In the genomic region with DNA sequence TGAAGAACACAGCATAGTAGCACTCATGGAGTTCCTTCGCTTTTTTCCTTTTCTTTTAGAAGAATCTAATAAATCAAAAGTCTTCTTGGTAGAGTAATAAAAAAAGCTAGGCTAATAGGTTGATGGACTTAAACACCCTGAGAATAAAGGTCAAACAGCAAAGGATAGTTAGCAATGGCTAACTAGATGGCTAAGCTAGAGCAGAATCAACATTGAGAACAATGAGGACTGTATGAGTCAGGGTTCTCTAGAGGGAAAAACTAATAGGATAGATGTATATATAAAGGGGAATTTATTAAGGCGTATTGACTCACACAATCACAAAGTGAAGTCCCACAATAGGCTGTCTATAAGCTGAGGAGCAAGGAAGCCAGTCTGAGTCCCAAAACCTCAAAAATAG, we compare ENCODE assay signal across 14 cellular contexts.
A peak's percentile ranks its signal among the peaks of the same experiment; 100 is the strongest.
DNase-seq lines count a peak whose midpoint lies in the region; ATAC-seq and TF ChIP-seq lines count a peak whose summit lies in the region.
"Had no signal": no experiment of that assay in that cellular context is flagged by ENCODE, and none has a peak within 500 bp of the region (broad histone marks: within the 10 kb centered on the region; RNA-seq: fewer than 3 reads in every experiment).

No MANE protein-coding gene starts in this region.

- no peaks in the 10 kb centered on the region for H4K20me1 ChIP-seq in PC-3 (ENCODE audit: low read length)

- H3K9ac ChIP-seq in PC-3 (ENCODE audit: low read length), result no peak overlapping the region
- H3K9ac ChIP-seq: GM23248 had no signal

- no peak for TF ChIP-seq CTCF in PC-3 (conservative IDR thresholded peaks at IDR 0.05; ENCODE audit: low read depth, low read length)

- no peak overlapping the region for H3K27ac ChIP-seq in PC-3 (ENCODE audit: low read length)
- H3K27ac ChIP-seq: 22Rv1, GM23248 had no signal

- no peaks in the 10 kb centered on the region for H3K9me2 ChIP-seq in PC-3 (replicated peaks; ENCODE audit: low read length)

- H2AFZ ChIP-seq in PC-3 (ENCODE audit: low read length), result no peak overlapping the region
- H2AFZ ChIP-seq: GM23248 had no signal

- DNase-seq in NCI-H748 (lab: John Stamatoyannopoulos, UW; ENCODE audit: unreplicated experiment) (peak; percentile 11), NCI-H748 treated with DMSO at 0.1 percent for 48 hours (lab: John Stamatoyannopoulos, UW) (no peak), DMS153 treated with DMSO at 0.1 percent for 48 hours (lab: John Stamatoyannopoulos, UW; ENCODE audit: unreplicated experiment) (peak; percentile 64), PC-3 (peak; percentile 25), kidney tubule cell (ENCODE audit: low spot score) (peak; percentile 10), NCI-H2029 (lab: John Stamatoyannopoulos, UW) (no peak)
- DNase-seq: CD8-positive, alpha-beta memory T cell; DMS79; GM23248; H7 had no signal

- intact Hi-C loops in PC-3 (cut with micrococcal nuclease), result no loop called here

- BruUV-seq in PC-3 (replicated peaks; lab: Mats Ljungman, UMichigan), result no TSS peak

- H3F3A ChIP-seq in PC-3 (ENCODE audit: low read length, unreplicated experiment), result no peaks in the 10 kb centered on the region

- H3K4me2 ChIP-seq in PC-3 (ENCODE audit: low read length), result no peak overlapping the region

- H3K4me1 ChIP-seq in PC-3 (ENCODE audit: insufficient read depth, low read length), result no peaks in the 10 kb centered on the region

- H3K36me3 ChIP-seq in PC-3 (ENCODE audit: low read depth, low read length), result no peaks in the 10 kb centered on the region

- POLR2A ChIA-PET in PC-3 (lab: Charles Lee; ENCODE audit: unreplicated experiment), result no interaction called here

- no peak for ATAC-seq in PC-3
- no peak for ATAC-seq in GM18519 (IDR thresholded peaks at IDR 0.05; ENCODE audit: low FRiP score, unreplicated experiment)
- no peak for ATAC-seq in HG03439 (IDR thresholded peaks at IDR 0.05; ENCODE audit: unreplicated experiment)
- ATAC-seq: GM12878 had no signal

- no peak overlapping the region for H3K4me3 ChIP-seq in PC-3 (ENCODE audit: low read length)
- H3K4me3 ChIP-seq: GM12878, GM23248 had no signal

- H3K27me3 ChIP-seq in PC-3 (ENCODE audit: low read length), result no peaks in the 10 kb centered on the region

- no peaks in the 10 kb centered on the region for H3K9me3 ChIP-seq in PC-3 (ENCODE audit: low read length)

- CTCF ChIA-PET in PC-3 (lab: Charles Lee), result no interaction called here

- H3K79me2 ChIP-seq in PC-3 (ENCODE audit: low read length), result no peaks in the 10 kb centered on the region

Comparison
In these comparisons a context has a peak if more than half of its experiments do, and no peak if none do; other contexts are left out.
1. DNase-seq: peak in NCI-H748 (single experiment), DMS153 treated with DMSO at 0.1 percent for 48 hours (single experiment), PC-3 (single experiment) and kidney tubule cell (single experiment); none in NCI-H748 treated with DMSO at 0.1 percent for 48 hours (single experiment) and NCI-H2029 (single experiment).